7 cellular contexts compared by ENCODE assay signal in the genomic region with DNA sequence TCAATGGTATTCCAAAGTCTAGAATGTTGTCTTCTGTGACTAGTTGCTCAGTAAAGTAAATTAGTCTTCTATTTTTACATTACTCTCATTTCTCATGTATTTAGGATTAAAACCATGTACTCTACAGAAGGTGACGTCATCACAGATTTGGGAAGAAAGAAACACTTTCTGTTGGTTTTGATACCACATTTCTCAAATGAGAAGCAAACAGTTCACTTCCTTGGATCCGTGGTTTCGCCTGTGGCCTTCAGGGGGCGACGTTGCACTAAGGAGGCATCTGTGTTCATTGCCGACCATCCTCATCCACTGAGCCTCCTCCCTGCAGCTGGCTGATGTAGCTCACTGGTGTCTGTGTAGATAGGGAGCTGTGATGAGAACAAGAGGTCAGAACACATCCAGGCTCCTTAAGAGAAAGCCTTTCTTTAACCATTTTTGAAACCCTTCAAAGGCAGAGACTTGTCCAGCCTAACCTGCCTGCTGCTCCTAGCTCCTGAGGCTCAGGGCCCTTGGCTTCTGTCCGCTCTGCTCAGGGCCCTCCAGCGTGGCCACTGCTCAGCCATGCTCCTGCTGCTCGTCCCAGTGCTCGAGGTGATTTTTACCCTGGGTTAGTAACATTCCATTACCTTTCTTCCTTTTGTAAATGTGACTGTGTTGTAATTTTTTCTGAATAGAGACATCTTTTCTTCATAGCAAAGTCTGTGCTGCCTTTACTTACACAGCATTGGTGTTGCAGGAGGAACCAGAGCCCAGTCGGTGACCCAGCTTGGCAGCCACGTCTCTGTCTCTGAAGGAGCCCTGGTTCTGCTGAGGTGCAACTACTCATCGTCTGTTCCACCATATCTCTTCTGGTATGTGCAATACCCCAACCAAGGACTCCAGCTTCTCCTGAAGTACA.
DNase-seq lines count a peak whose midpoint lies in the region; ATAC-seq and TF ChIP-seq lines count a peak whose summit lies in the region.

No MANE protein-coding gene starts in this region.

- CTCF ChIA-PET in HEK293 (lab: Yijun Ruan, JAX), result interaction anchor here (0.7 to 2.0 kb wide), 4 partner anchors 16 to 152 kb away, joined by 3 to 4 read pairs (median 4); no protein-coding TSS in a partner anchor

- H3K4me3 ChIP-seq in HEK293 (ENCODE audit: low read depth, low read length), result no peak overlapping the region

- no peaks in the 10 kb centered on the region for H3K36me3 ChIP-seq in HEK293 (ENCODE audit: control insufficient read depth in 2 of 2, insufficient read depth in 1 of 2, low read length in 2 of 2)

- H3K9me3 ChIP-seq in HEK293 (ENCODE audit: control insufficient read depth, insufficient read depth, low read depth, low read length), result no peaks in the 10 kb centered on the region

- ATAC-seq in GM18873 (IDR thresholded peaks at IDR 0.05; ENCODE audit: low FRiP score, unreplicated experiment), result no peak

- POLR2A ChIA-PET in HEK293 (lab: Yijun Ruan, JAX), result no interaction called here

- 0 out of 2 replicates have a peak, but pooled peaks have one; percentile 13 for TF ChIP-seq CTCF in HEK293 (tag by site-specific recombination; IDR thresholded peaks at IDR 0.05)

- H3K27ac ChIP-seq in HEK293 (ENCODE audit: extremely low read depth, low read depth, low read length), result no peak overlapping the region

- no peaks in the 10 kb centered on the region for H3K4me1 ChIP-seq in HEK293 (ENCODE audit: control insufficient read depth, insufficient read depth, low read length)

- peak; percentile 33 for DNase-seq in activated CD4-positive, alpha-beta T cell treated with anti-CD3 and anti-CD28 coated beads for 1 hour
- peak; percentile 27 for DNase-seq in effector CD8-positive, alpha-beta T cell (lab: John Stamatoyannopoulos, UW)
- peak; percentile 57 to 62 for DNase-seq in stimulated activated CD4-positive, alpha-beta T cell treated with anti-CD3 and anti-CD28 coated beads, Interleukin-2, amount 100 ng/mL, for 24 hours
- DNase-seq in RKO (ENCODE audit: low spot score) (no peak), foreskin melanocyte (no peak)

TF ChIP-seq in HEK293, 187 proteins besides CTCF, POLR2A, EP300 and RAD21:
- TF ChIP-seq ATF2 (tag by site-specific recombination; IDR thresholded peaks at IDR 0.05; ENCODE audit: low read depth) (peak; percentile 86), BCL6B (tag by site-specific recombination; IDR thresholded peaks at IDR 0.05) (no peak), ZXDB (tag by site-specific recombination; IDR thresholded peaks at IDR 0.05) (no peak), GFI1B (tag by site-specific recombination; IDR thresholded peaks at IDR 0.05) (no peak), ZNF664 (tag by site-specific recombination; IDR thresholded peaks at IDR 0.05) (no peak), ZBTB17 (tag by site-specific recombination; IDR thresholded peaks at IDR 0.05) (0 out of 2 replicates have a peak, but pooled peaks have one; percentile 21)
TF ChIP-seq in HEK293: peak in this region for 2.

Comparison
In these comparisons a context has a peak if more than half of its experiments do, and no peak if none do; other contexts are left out.
1. DNase-seq: peak in activated CD4-positive, alpha-beta T cell treated with anti-CD3 and anti-CD28 coated beads for 1 hour (single experiment), effector CD8-positive, alpha-beta T cell (single experiment) and stimulated activated CD4-positive, alpha-beta T cell treated with anti-CD3 and anti-CD28 coated beads, Interleukin-2, amount 100 ng/mL, for 24 hours (2 of 2); none in RKO (single experiment) and foreskin melanocyte (single experiment).